Comparison of ENCODE assay signal across 28 cellular contexts in genomic region chr12:32407795-32408194, GRCh38.
"Had no signal": no experiment of that assay in that cellular context is flagged by ENCODE, and none has a peak within 500 bp of the region (broad histone marks: within the 10 kb centered on the region; RNA-seq: fewer than 3 reads in every experiment).

No MANE protein-coding gene starts in this region.

- ATAC-seq: psoas muscle; right cardiac atrium; right lobe of liver; stimulated activated effector memory CD8-positive, alpha-beta T cell treated with anti-CD3 and anti-CD28 coated beads, Interleukin-12 subunit alpha, Interleukin-12 subunit beta, amount 100 ng/mL, for 72 hours; stimulated activated naive B cell treated with anti-CD40 and anti-IgM and Interleukin-4, amounts not matched to agents 10 μg/mL and 1 μg/mL and 100 μg/mL, for 72 hours had no signal

- H3K27ac ChIP-seq: neural progenitor cell, ovary, parathyroid adenoma, psoas muscle, right lobe of liver, sigmoid colon, stomach, thoracic aorta, thyroid gland, tibial nerve, upper lobe of left lung, vagina had no signal

- H3K4me2 ChIP-seq: neural progenitor cell had no signal

- H3K4me1 Mint-ChIP-seq: nephron; neural progenitor cell; stimulated activated effector memory CD8-positive, alpha-beta T cell treated with anti-CD3 and anti-CD28 coated beads, Interleukin-12 subunit alpha, Interleukin-12 subunit beta, amount 100 ng/mL, for 72 hours had no signal

- H3K4me3 ChIP-seq: neural progenitor cell, ovary, psoas muscle, right lobe of liver, sigmoid colon, stomach, thoracic aorta, thyroid gland, tibial nerve, upper lobe of left lung, vagina had no signal

- H3K27ac Mint-ChIP-seq: nephron; neural progenitor cell; stimulated activated effector memory CD8-positive, alpha-beta T cell treated with anti-CD3 and anti-CD28 coated beads, Interleukin-12 subunit alpha, Interleukin-12 subunit beta, amount 100 ng/mL, for 72 hours; stimulated activated naive B cell treated with anti-CD40 and anti-IgM and Interleukin-4, amounts not matched to agents 10 μg/mL and 1 μg/mL and 100 μg/mL, for 72 hours; stimulated activated naive CD8-positive, alpha-beta T cell treated with anti-CD3 and anti-CD28 coated beads, Interleukin-15, Interleukin-2, amounts not matched to agents 100 ng/mL and 50 ng/mL, for 24 hours had no signal

- H3K36me3 Mint-ChIP-seq: neural progenitor cell; stimulated activated effector memory CD8-positive, alpha-beta T cell treated with anti-CD3 and anti-CD28 coated beads, Interleukin-12 subunit alpha, Interleukin-12 subunit beta, amount 100 ng/mL, for 72 hours; stimulated activated naive B cell treated with anti-CD40 and anti-IgM and Interleukin-4, amounts not matched to agents 10 μg/mL and 1 μg/mL and 100 μg/mL, for 72 hours had no signal

- H3K9me3 Mint-ChIP-seq: nephron; stimulated activated effector memory CD8-positive, alpha-beta T cell treated with anti-CD3 and anti-CD28 coated beads, Interleukin-12 subunit alpha, Interleukin-12 subunit beta, amount 100 ng/mL, for 72 hours; stimulated activated naive B cell treated with anti-CD40 and anti-IgM and Interleukin-4, amounts not matched to agents 10 μg/mL and 1 μg/mL and 100 μg/mL, for 72 hours; stimulated activated naive CD8-positive, alpha-beta T cell treated with anti-CD3 and anti-CD28 coated beads, Interleukin-15, Interleukin-2, amounts not matched to agents 100 ng/mL and 50 ng/mL, for 24 hours had no signal

- DNase-seq: occipital lobe; ovary; posterior cingulate gyrus; psoas muscle; right cardiac atrium; right lobe of liver; sigmoid colon; small intestine; stimulated activated CD4-positive, alpha-beta T cell treated with anti-CD3 and anti-CD28 coated beads, Interleukin-15, amount 100 ng/mL, for 24 hours; stimulated activated CD4-positive, alpha-beta T cell treated with anti-CD3 and anti-CD28 coated beads, Interleukin-2, amount 100 ng/mL, for 24 hours; stimulated activated CD4-positive, alpha-beta T cell treated with anti-CD3 and anti-CD28 coated beads, Interleukin-2, amount 100 ng/mL, for 48 hours; stimulated activated CD4-positive, alpha-beta T cell treated with anti-CD3 and anti-CD28 coated beads, Interleukin-4, amount 100 ng/mL, for 24 hours; stimulated activated naive B cell treated with anti-CD40 and anti-IgM and Interleukin-4, amounts not matched to agents 10 μg/mL and 1 μg/mL and 100 μg/mL, for 72 hours; stimulated activated naive CD4-positive, alpha-beta T cell treated with Interleukin-2 at 50 U/mL for 16 hours; stomach; thyroid gland; trophoblast cell; upper lobe of left lung had no signal

- H3K9me3 ChIP-seq: ovary, psoas muscle, right lobe of liver, sigmoid colon, stomach, thoracic aorta, thyroid gland, tibial nerve, upper lobe of left lung, vagina had no signal

- H3K36me3 ChIP-seq: neural progenitor cell, ovary, right lobe of liver, sigmoid colon, thoracic aorta, thyroid gland, upper lobe of left lung, vagina had no signal

- H3K9ac ChIP-seq: neural progenitor cell, parathyroid adenoma had no signal

- H3K27me3 Mint-ChIP-seq: progenitor cell of endocrine pancreas had no signal

- H3K27me3 ChIP-seq: neural progenitor cell, ovary, right lobe of liver, sigmoid colon, stomach, thyroid gland, tibial nerve, upper lobe of left lung, vagina had no signal

- H3K4me1 ChIP-seq: neural progenitor cell, psoas muscle, sigmoid colon, tibial nerve, vagina had no signal

- FAIRE-seq: small intestine, urothelium cell line had no signal

- H3K4me3 Mint-ChIP-seq: nephron; neural progenitor cell; stimulated activated effector memory CD8-positive, alpha-beta T cell treated with anti-CD3 and anti-CD28 coated beads, Interleukin-12 subunit alpha, Interleukin-12 subunit beta, amount 100 ng/mL, for 72 hours; stimulated activated naive B cell treated with anti-CD40 and anti-IgM and Interleukin-4, amounts not matched to agents 10 μg/mL and 1 μg/mL and 100 μg/mL, for 72 hours; stimulated activated naive CD8-positive, alpha-beta T cell treated with anti-CD3 and anti-CD28 coated beads, Interleukin-15, Interleukin-2, amounts not matched to agents 100 ng/mL and 50 ng/mL, for 24 hours had no signal

- H2AFZ ChIP-seq: neural progenitor cell, parathyroid adenoma had no signal
